ENCODE assay signal across 29 cellular contexts in genomic region chr5:136722086-136722485, GRCh38.
"Had no signal": no experiment of that assay in that cellular context is flagged by ENCODE, and none has a peak within 500 bp of the region (broad histone marks: within the 10 kb centered on the region; RNA-seq: fewer than 3 reads in every experiment).

No MANE protein-coding gene starts in this region.

- H3K4me3 ChIP-seq: adrenal gland, ascending aorta, body of pancreas, breast epithelium, cardiac muscle cell had no signal

- H3K4me1 ChIP-seq: adrenal gland, ascending aorta, body of pancreas, breast epithelium had no signal

- DNase-seq: activated effector memory CD4-positive, alpha-beta T cell treated with anti-CD3 and anti-CD28 coated beads, Interleukin-2, amount 50 U/mL, for 16 hours; activated effector memory CD4-positive, alpha-beta T cell treated with Interleukin-2 at 50 U/mL for 16 hours; activated gamma-delta T cell; activated gamma-delta T cell treated with Interleukin-2 at 50 U/mL for 16 hours; activated naive CD4-positive, alpha-beta T cell; activated naive CD4-positive, alpha-beta T cell treated with anti-CD3 and anti-CD28 coated beads for 36 hours; activated naive CD4-positive, alpha-beta T cell treated with anti-CD3 and anti-CD28 coated beads, Interleukin-2, amount 10 ng/mL, durations not matched to agents 7 days and 5 days; activated naive CD4-positive, alpha-beta T cell treated with anti-CD3 and anti-CD28 coated beads, Interleukin-2, amount 50 U/mL, for 16 hours; activated naive CD4-positive, alpha-beta T cell treated with Interleukin-2 at 50 U/mL for 16 hours; activated naive CD8-positive, alpha-beta T cell treated with anti-CD3 and anti-CD28 coated beads for 36 hours; activated naive CD8-positive, alpha-beta T cell treated with anti-CD3 and anti-CD28 coated beads, Interleukin-2, amount 10 ng/mL, durations not matched to agents 7 days and 5 days; activated naive CD8-positive, alpha-beta T cell treated with anti-CD3 and anti-CD28 coated beads, Interleukin-2, amount 50 U/mL, for 24 hours; activated T-cell treated with anti-CD3 and anti-CD28 coated beads, Interleukin-2, amount 50 U/mL, for 24 hours; activated T-cell treated with anti-CD3 and anti-CD28 coated beads, Interleukin-2, amount 50 U/mL, for 4 hours; activated T-cell treated with anti-CD3 and anti-CD28 coated beads, Interleukin-2, amount 50 U/mL, for 48 hours; activated T-cell treated with anti-CD3 and anti-CD28 coated beads, Interleukin-2, amount 50 U/mL, for 72 hours; adrenal gland; amniotic stem cell; amygdala; anterior cingulate cortex; aorta; body of pancreas; brain microvascular endothelial cell; caudate nucleus; central memory CD4-positive, alpha-beta T cell; cerebellar nuclear complex had no signal

- H3K36me3 ChIP-seq: adrenal gland, ascending aorta, brain microvascular endothelial cell, breast epithelium, cardiac muscle cell had no signal

- H3K27ac ChIP-seq: adrenal gland, ascending aorta, body of pancreas, brain microvascular endothelial cell, breast epithelium, cardiac muscle cell had no signal

- H3K9me3 ChIP-seq: adrenal gland, ascending aorta, body of pancreas, breast epithelium had no signal

- H3K27me3 ChIP-seq: adrenal gland, ascending aorta, body of pancreas, brain microvascular endothelial cell, breast epithelium, cardiac muscle cell had no signal
